ENCODE assay signal across 8 cellular contexts in the genomic region with DNA sequence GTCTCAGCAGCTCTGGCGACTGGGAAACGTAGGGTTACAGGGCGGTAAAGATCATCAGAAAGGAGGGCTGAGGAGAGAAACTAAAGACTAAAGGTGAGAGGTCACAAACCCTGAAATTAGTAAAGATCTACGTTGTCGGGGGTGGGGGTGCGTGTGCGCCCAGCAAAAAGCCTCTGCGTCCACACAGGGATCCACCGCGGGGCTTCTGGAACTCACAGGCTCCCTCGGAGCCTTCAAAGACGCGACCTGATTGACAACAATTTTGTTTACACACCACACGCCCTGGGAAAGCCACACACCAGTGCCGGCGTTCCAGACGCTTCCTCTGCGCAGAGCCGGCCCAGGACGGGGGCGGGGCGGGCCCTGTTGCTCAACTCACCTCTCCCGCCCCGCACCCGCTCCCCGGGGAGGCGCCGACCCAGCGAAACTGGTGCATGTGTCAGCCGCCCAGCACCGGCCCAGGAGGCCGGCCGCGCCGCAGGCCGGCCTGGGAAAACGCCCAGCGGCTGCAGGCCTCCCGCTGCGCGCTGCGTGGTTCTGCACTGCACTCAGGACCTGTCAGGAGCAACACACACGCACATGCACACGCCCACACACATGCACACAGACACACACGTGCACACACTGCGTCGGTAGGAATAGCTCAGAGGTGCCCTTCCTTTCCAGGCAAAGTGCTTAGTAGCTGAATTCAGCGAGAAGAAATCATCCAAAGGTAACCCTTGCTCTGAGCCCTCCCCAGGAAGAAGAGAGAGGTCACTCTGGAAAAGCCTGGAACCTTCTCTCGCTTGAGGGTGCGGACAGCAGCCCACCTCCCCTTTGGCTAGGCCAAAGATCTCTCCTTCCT. TPM values are rescaled to one million over a fixed set of nuclear protein-coding genes. Genes with fewer than 3 reads are reported as not detected.
DNase-seq lines count a peak whose midpoint lies in the region; ATAC-seq and TF ChIP-seq lines count a peak whose summit lies in the region.

No MANE protein-coding gene starts in this region.

- peaks cover 30% of the 10 kb centered on the region for H3K4me1 Mint-ChIP-seq in dendritic cell treated with granulocyte-macrophage colony-stimulating factor and Interleukin-4, amounts not matched to agents 40 ng/mL and 50 ng/mL, for 4 days (ENCODE audit: low read depth)

- peak; percentile 86 for ATAC-seq in GM21825 (IDR thresholded peaks at IDR 0.05; ENCODE audit: unreplicated experiment)
- peak; percentile 98 for ATAC-seq in lung (ENCODE audit: insufficient read depth, low FRiP score)

- H3K27me3 ChIP-seq in lung (ENCODE audit: control insufficient read depth, insufficient read depth), result no peaks in the 10 kb centered on the region

- peak overlapping the region; percentile 84 to 89 for H3K27ac ChIP-seq in lung (ENCODE audit: low read depth in 1 of 2, low read length in 1 of 2)

- H3K27ac Mint-ChIP-seq in dendritic cell treated with granulocyte-macrophage colony-stimulating factor and Interleukin-4, amounts not matched to agents 40 ng/mL and 50 ng/mL, for 4 days, result peak overlapping the region; percentile 81

- H3K4me1 ChIP-seq in lung (ENCODE audit: control insufficient read depth in 2 of 2, insufficient read depth in 2 of 2, low read length in 2 of 2), result peaks cover 0 to 8% of the 10 kb centered on the region in 2 donors

- 9 to 11% methylated on average over 50 of the region's 50 CpGs for WGBS in lung, 2 donors

- H3K4me3 ChIP-seq in lung, result no peak overlapping the region

- H3K9me3 Mint-ChIP-seq in dendritic cell treated with granulocyte-macrophage colony-stimulating factor and Interleukin-4, amounts not matched to agents 40 ng/mL and 50 ng/mL, for 4 days, result no peaks in the 10 kb centered on the region

- intact Hi-C loops in dendritic cell treated with granulocyte-macrophage colony-stimulating factor and Interleukin-4, amounts not matched to agents 40 ng/mL and 50 ng/mL, for 4 days (cut with micrococcal nuclease), result loop anchor here (5.0 kb wide), 1 partner anchor 33 kb away; no protein-coding TSS in a partner anchor

- H3K9me3 ChIP-seq in lung (ENCODE audit: control insufficient read depth in 2 of 2, insufficient read depth in 1 of 2, low read length in 1 of 2), result no peaks in the 10 kb centered on the region

- no peaks in the 10 kb centered on the region for H3K36me3 Mint-ChIP-seq in dendritic cell treated with granulocyte-macrophage colony-stimulating factor and Interleukin-4, amounts not matched to agents 40 ng/mL and 50 ng/mL, for 4 days (ENCODE audit: low read depth)

- no peaks in the 10 kb centered on the region for H3K27me3 Mint-ChIP-seq in dendritic cell treated with granulocyte-macrophage colony-stimulating factor and Interleukin-4, amounts not matched to agents 40 ng/mL and 50 ng/mL, for 4 days

- H3K4me3 Mint-ChIP-seq in dendritic cell treated with granulocyte-macrophage colony-stimulating factor and Interleukin-4, amounts not matched to agents 40 ng/mL and 50 ng/mL, for 4 days, result peak overlapping the region; percentile 65

- H3K36me3 ChIP-seq in lung (ENCODE audit: control insufficient read depth in 2 of 2, insufficient read depth in 2 of 2, low read length in 2 of 2), result no peaks in the 10 kb centered on the region

- no peak for TF ChIP-seq CTCF in lung (IDR thresholded peaks at IDR 0.05; ENCODE audit: control extremely low read depth, extremely low read depth)

- DNase-seq in ELF-1 (ENCODE audit: low read depth, low spot score), result peak; percentile 97
- DNase-seq in LoVo (ENCODE audit: low spot score), result peak; percentile 96
- DNase-seq in activated CD4-positive, alpha-beta T cell treated with anti-CD3 and anti-CD28 coated beads, Interleukin-2, amount 50 U/mL, for 4 hours, result peak; percentile 64 to 68
- peak; percentile 91 for DNase-seq in lung (ENCODE audit: low spot score)
- peak; percentile 34 to 72 (median 50) for DNase-seq in stimulated activated CD4-positive, alpha-beta T cell treated with anti-CD3 and anti-CD28 coated beads, TNF-alpha, amount 100 ng/mL, for 24 hours (ENCODE audit: low read depth in 3 of 3)
- no peak for DNase-seq in NCI-H128 (lab: John Stamatoyannopoulos, UW; ENCODE audit: unreplicated experiment)

RNA-seq across cellular contexts. Expression of a gene that starts 57.2 kb away (rescaled TPM):
- 100 to 1,000 TPM in 1 of 2 donors, 10 to 100 TPM in 1; 82.0 to 239 TPM for total RNA-seq in lung
- 10 to 100 TPM; 10.5 to 19.7 TPM for polyA plus RNA-seq in lung
